8 cellular contexts compared by ENCODE assay signal in the genomic region with DNA sequence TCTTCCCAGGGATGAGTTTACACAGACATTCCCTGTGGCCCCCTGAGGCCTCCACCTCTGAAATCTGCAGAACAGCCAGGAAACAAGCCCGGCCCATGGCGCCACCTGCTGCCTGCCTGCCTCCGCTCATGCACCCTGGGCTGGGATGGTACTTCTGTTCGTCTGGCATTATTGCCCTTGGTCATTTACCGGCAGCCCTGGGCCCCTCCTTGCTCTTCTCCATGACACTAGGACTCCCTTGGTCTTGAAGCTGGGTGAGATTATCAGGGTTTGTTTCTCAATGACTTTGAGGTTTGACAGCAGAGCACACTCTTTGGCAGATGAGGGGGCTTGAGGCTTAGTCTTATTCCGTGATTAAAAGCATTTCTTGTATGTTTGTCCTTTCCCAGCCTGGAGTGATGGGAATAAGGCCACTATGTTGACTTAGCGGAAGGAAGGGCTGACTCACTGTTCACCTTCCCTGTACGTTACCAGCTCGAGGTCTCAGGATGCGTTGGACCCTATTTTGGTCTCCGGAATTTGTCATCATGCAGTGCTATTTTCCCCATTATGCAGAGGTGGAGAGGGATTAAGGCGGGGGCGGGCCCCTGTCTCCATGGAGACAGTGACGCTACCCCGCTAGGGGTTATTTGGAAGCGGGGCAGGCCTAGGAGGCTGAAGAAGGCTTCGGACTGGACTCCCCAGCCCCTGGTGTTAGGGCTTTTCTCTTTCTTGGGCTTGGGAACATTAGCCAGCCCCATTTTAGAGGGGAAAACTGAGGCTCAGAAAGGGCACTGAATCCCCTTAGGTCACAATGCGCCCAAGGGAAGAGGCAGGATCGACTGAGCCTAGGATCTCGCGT. TPM values are rescaled to one million over a fixed set of nuclear protein-coding genes. Genes with fewer than 3 reads are reported as not detected.
DNase-seq lines count a peak whose midpoint lies in the region; ATAC-seq and TF ChIP-seq lines count a peak whose summit lies in the region.

No MANE protein-coding gene starts in this region.

- peak; percentile 29 for ATAC-seq in GM21786 (IDR thresholded peaks at IDR 0.05; ENCODE audit: unreplicated experiment)
- ATAC-seq in omental fat pad (ENCODE audit: low FRiP score): peak; percentile 83

- peak; percentile 34 for DNase-seq in DMS79 (lab: John Stamatoyannopoulos, UW)
- DNase-seq in Kasumi-1 (lab: John Stamatoyannopoulos, UW): peak; percentile 20 to 38
- DNase-seq in SK-MEL-5 (ENCODE audit: low read depth, low spot score): peak; percentile 79
- peak; percentile 88 for DNase-seq in glutamatergic neuron
- peak; percentile 52 for DNase-seq in omental fat pad (ENCODE audit: low spot score)
- peak; percentile 81 for DNase-seq in testis

- 5 to 7% methylated on average over 21 of the region's 21 CpGs for WGBS in testis, 2 donors

- peak overlapping the region; percentile 85 to 94 for H3K27ac ChIP-seq in testis

- H3K27me3 Mint-ChIP-seq in activated naive CD4-positive, alpha-beta T cell treated with anti-CD3 and anti-CD28 coated beads, Interleukin-2, amount 50 U/mL, for 24 hours: no peaks in the 10 kb centered on the region
- H3K27me3 Mint-ChIP-seq in glutamatergic neuron (ENCODE audit: unreplicated experiment): peaks cover 2% of the 10 kb centered on the region

- TF ChIP-seq POLR2A in testis (IDR thresholded peaks at IDR 0.05): no peak

- peaks cover 7% of the 10 kb centered on the region for H3K36me3 Mint-ChIP-seq in activated naive CD4-positive, alpha-beta T cell treated with anti-CD3 and anti-CD28 coated beads, Interleukin-2, amount 50 U/mL, for 24 hours
- no peaks in the 10 kb centered on the region for H3K36me3 Mint-ChIP-seq in glutamatergic neuron (ENCODE audit: unreplicated experiment)

- H3K9me3 Mint-ChIP-seq in activated naive CD4-positive, alpha-beta T cell treated with anti-CD3 and anti-CD28 coated beads, Interleukin-2, amount 50 U/mL, for 24 hours: no peaks in the 10 kb centered on the region
- peaks cover 4% of the 10 kb centered on the region for H3K9me3 Mint-ChIP-seq in glutamatergic neuron (ENCODE audit: unreplicated experiment)

- no peaks in the 10 kb centered on the region for H3K9me3 ChIP-seq in testis

- H3K27ac Mint-ChIP-seq in activated naive CD4-positive, alpha-beta T cell treated with anti-CD3 and anti-CD28 coated beads, Interleukin-2, amount 50 U/mL, for 24 hours: peak overlapping the region; percentile 98
- peak overlapping the region; percentile 88 for H3K27ac Mint-ChIP-seq in glutamatergic neuron (ENCODE audit: unreplicated experiment)

- no peaks in the 10 kb centered on the region for H3K27me3 ChIP-seq in testis

- peaks cover 26% of the 10 kb centered on the region for H3K4me1 ChIP-seq in testis

- H3K4me3 ChIP-seq in testis: peak overlapping the region; percentile 79 to 91

- H3K36me3 ChIP-seq in testis (ENCODE audit: low read depth, missing control alignments): no peaks in the 10 kb centered on the region

- peaks cover 36% of the 10 kb centered on the region for H3K4me1 Mint-ChIP-seq in activated naive CD4-positive, alpha-beta T cell treated with anti-CD3 and anti-CD28 coated beads, Interleukin-2, amount 50 U/mL, for 24 hours
- peaks cover 11% of the 10 kb centered on the region for H3K4me1 Mint-ChIP-seq in glutamatergic neuron (ENCODE audit: low read depth, unreplicated experiment)

- TF ChIP-seq CTCF in glutamatergic neuron (IDR thresholded peaks at IDR 0.05; ENCODE audit: partially characterized antibody, unreplicated experiment): no peak
- peak in 1 of 3 donors; percentile 53 for TF ChIP-seq CTCF in omental fat pad (IDR thresholded peaks at IDR 0.05)
- TF ChIP-seq CTCF in testis (IDR thresholded peaks at IDR 0.05): peak; percentile 29 to 58 (median 43)

- intact Hi-C loops in testis (cut with DNase I; ENCODE audit: low total_unique reads): no loop called here

- H3K4me3 Mint-ChIP-seq in activated naive CD4-positive, alpha-beta T cell treated with anti-CD3 and anti-CD28 coated beads, Interleukin-2, amount 50 U/mL, for 24 hours: peak overlapping the region; percentile 92
- H3K4me3 Mint-ChIP-seq in glutamatergic neuron (ENCODE audit: unreplicated experiment): peak overlapping the region; percentile 92

- in situ Hi-C loops in SK-MEL-5 (cut with HindIII; ENCODE audit: low pct_unique_long_range_greater_than_20kb, low sequenced_read_pairs): no loop called here

RNA-seq across cellular contexts. Expression of gene PEX5, which starts 0.7 kb away (rescaled TPM):
- total RNA-seq in SK-MEL-5 (2014; rRNA removed; shearing (Covaris generic)): 23.7 and 27.5 TPM in 2 replicates
- polyA plus RNA-seq in SK-MEL-5 (2015; cell fraction: cytosol; rRNA removed): 38.3 and 40.0 TPM in 2 replicates
- polyA plus RNA-seq in SK-MEL-5 (2015; cell fraction: nucleus; rRNA removed): 38.1 and 50.2 TPM in 2 replicates
- total RNA-seq in glutamatergic neuron (ENCODE audit: unreplicated experiment): 71.0 TPM
- 100 to 1,000 TPM in 1 of 4 donors, 10 to 100 TPM in 3; 33.1 to 116 (median 91.6) TPM for total RNA-seq in omental fat pad
- 100 to 1,000 TPM; 121 to 134 TPM for total RNA-seq in testis
- 120 TPM for polyA plus RNA-seq in testis (ENCODE audit: insufficient read depth, low read depth, low replicate concordance)

RNA-seq across cellular contexts. Expression of gene CLSTN3, which starts 58.6 kb away (rescaled TPM):
- total RNA-seq in SK-MEL-5 (2014; rRNA removed; shearing (Covaris generic)): 1.0 TPM in 2 replicates
- 0.85 and 4.5 TPM in 2 replicates for polyA plus RNA-seq in SK-MEL-5 (2015; cell fraction: cytosol; rRNA removed)
- 0.80 and 1.2 TPM in 2 replicates for polyA plus RNA-seq in SK-MEL-5 (2015; cell fraction: nucleus; rRNA removed)
- total RNA-seq in glutamatergic neuron (ENCODE audit: unreplicated experiment): 113 TPM
- 10 to 100 TPM; 25.9 to 57.5 (median 44.8) TPM for total RNA-seq in omental fat pad
- total RNA-seq in testis: 10 to 100 TPM; 18.8 to 22.7 TPM
- 19.9 TPM for polyA plus RNA-seq in testis (ENCODE audit: insufficient read depth, low read depth, low replicate concordance)

Comparison
In these comparisons a context has a peak if more than half of its experiments do, and no peak if none do; other contexts are left out.
1. Peak in every context shown above with its lines: DNase-seq, ATAC-seq, H3K4me3 ChIP-seq and H3K27ac ChIP-seq.
2. DNase-seq: peak in every context shown above with its lines; median percentile 88 in glutamatergic neuron; 81 in testis; 79 in SK-MEL-5; 52 in omental fat pad; 34 in DMS79; 29 in Kasumi-1.